7 cellular contexts compared by ENCODE assay signal in the genomic region with DNA sequence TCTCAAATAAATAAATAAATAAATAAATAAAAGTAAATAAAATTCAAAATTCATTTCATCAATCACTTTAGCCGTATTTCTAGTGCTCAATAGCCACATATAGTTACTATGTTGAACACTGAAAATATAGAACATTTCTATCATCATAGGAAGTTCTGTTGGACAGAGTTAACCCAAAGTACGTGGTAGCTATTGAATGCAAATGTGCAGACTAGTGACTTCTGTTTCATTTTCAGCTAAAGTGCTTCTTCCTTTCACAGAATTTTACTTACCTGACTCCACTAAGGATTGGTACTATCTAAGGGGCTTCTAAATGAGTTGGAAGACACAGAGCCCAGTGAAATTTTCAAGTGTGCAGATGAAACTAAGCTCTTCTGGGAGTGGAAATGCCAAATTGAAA.
"Had no signal": no experiment of that assay in that cellular context is flagged by ENCODE, and none has a peak within 500 bp of the region (broad histone marks: within the 10 kb centered on the region; RNA-seq: fewer than 3 reads in every experiment).

No MANE protein-coding gene starts in this region.

- FAIRE-seq: G401.6, GM12891, GM12892, GM18507, GM19239 had no signal

- DNase-seq: GDM1, GF-D8 had no signal
